ENCODE assay signal across 3 cellular contexts in genomic region chr5:55591671-55592070, GRCh38.
TF ChIP-seq lines count a peak whose summit lies in the region.

No MANE protein-coding gene starts in this region.

TF ChIP-seq in SK-N-SH, 30 proteins besides CTCF, POLR2A, EP300 and RAD21 (continued from another document):
- TF ChIP-seq POLR2AphosphoS5 (IDR thresholded peaks at IDR 0.05; ENCODE audit: low read depth, low read length) (no peak), TCF12 (IDR thresholded peaks at IDR 0.05) (no peak), IRF3 (IDR thresholded peaks at IDR 0.05; ENCODE audit: low read depth, low read length) (no peak), GABPA (IDR thresholded peaks at IDR 0.05; ENCODE audit: low read depth) (no peak)

TF ChIP-seq in SK-N-SH treated with all-trans-retinoic acid at 6 μM for 48 hours, 23 proteins besides CTCF, POLR2A, EP300 and RAD21 (continued from another document):
- TF ChIP-seq, protein P1, sequence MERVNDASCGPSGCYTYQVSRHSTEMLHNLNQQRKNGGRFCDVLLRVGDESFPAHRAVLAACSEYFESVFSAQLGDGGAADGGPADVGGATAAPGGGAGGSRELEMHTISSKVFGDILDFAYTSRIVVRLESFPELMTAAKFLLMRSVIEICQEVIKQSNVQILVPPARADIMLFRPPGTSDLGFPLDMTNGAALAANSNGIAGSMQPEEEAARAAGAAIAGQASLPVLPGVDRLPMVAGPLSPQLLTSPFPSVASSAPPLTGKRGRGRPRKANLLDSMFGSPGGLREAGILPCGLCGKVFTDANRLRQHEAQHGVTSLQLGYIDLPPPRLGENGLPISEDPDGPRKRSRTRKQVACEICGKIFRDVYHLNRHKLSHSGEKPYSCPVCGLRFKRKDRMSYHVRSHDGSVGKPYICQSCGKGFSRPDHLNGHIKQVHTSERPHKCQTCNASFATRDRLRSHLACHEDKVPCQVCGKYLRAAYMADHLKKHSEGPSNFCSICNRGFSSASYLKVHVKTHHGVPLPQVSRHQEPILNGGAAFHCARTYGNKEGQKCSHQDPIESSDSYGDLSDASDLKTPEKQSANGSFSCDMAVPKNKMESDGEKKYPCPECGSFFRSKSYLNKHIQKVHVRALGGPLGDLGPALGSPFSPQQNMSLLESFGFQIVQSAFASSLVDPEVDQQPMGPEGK (CRISPR knock-in tag; IDR thresholded peaks at IDR 0.05; ENCODE audit: borderline replicate concordance) = no peak
- TF ChIP-seq GLIS3 (CRISPR knock-in tag; IDR thresholded peaks at IDR 0.05) (no peak), PPARA (CRISPR knock-in tag; IDR thresholded peaks at IDR 0.05; ENCODE audit: borderline replicate concordance) (no peak), ZNF70 (CRISPR knock-in tag; IDR thresholded peaks at IDR 0.05) (no peak), ESRRG (CRISPR knock-in tag; IDR thresholded peaks at IDR 0.05) (no peak), ARNTL (CRISPR knock-in tag; IDR thresholded peaks at IDR 0.05; ENCODE audit: borderline replicate concordance, low read depth) (no peak)

TF ChIP-seq in HEK293T, 16 proteins besides CTCF, POLR2A, EP300 and RAD21 (continued from another document):
- TF ChIP-seq ELF4 (IDR thresholded peaks at IDR 0.05) = no peak
- no peak for TF ChIP-seq BHLHE40 (IDR thresholded peaks at IDR 0.05; ENCODE audit: borderline replicate concordance)
- TF ChIP-seq CTBP1 (IDR thresholded peaks at IDR 0.05; ENCODE audit: borderline replicate concordance) = no peak
- no peak for TF ChIP-seq FOXK2 (IDR thresholded peaks at IDR 0.05)
